ENCODE assay signal across 8 cellular contexts in genomic region chr19:2329162-2329505, GRCh38. TPM values are rescaled to one million over a fixed set of nuclear protein-coding genes. Genes with fewer than 3 reads are reported as not detected.
A peak's percentile ranks its signal among the peaks of the same experiment; 100 is the strongest.
DNase-seq lines count a peak whose midpoint lies in the region; ATAC-seq, FAIRE-seq and TF ChIP-seq lines count a peak whose summit lies in the region.

No MANE protein-coding gene starts in this region.

- H3K27me3 ChIP-seq in BLaER1, result no peaks in the 10 kb centered on the region
- no peaks in the 10 kb centered on the region for H3K27me3 ChIP-seq in ectodermal cell (ENCODE audit: control insufficient read depth, insufficient read depth, low read length, poor library complexity, severe bottlenecking)

- FAIRE-seq in frontal cortex (lab: Jason Lieb, UNC), result no peak

- H3K4me3 ChIP-seq in BLaER1 (peak overlapping the region; percentile 87), LNCaP clone FGC (ENCODE audit: low read depth, low read length) (peak overlapping the region; percentile 95), ectodermal cell (ENCODE audit: insufficient read depth, low read depth, low read length) (peak overlapping the region; percentile 97)

- H3K27ac ChIP-seq in BLaER1 (peak overlapping the region; percentile 95), ectodermal cell (ENCODE audit: insufficient read depth, low read depth, low read length, poor library complexity, severe bottlenecking) (peak overlapping the region; percentile 76)

- no peaks in the 10 kb centered on the region for H3K27me3 Mint-ChIP-seq in natural killer cell treated with Interleukin-12 subunit alpha and Interleukin-12 subunit beta and Interleukin-15 and Interleukin-18, amount 100 ng/mL, for 72 hours

- H3K4me2 ChIP-seq in BLaER1, result peak overlapping the region; percentile 97

- peaks cover 6% of the 10 kb centered on the region for H3K36me3 Mint-ChIP-seq in natural killer cell treated with Interleukin-12 subunit alpha and Interleukin-12 subunit beta and Interleukin-15 and Interleukin-18, amount 100 ng/mL, for 72 hours

- DNase-seq in LNCaP clone FGC (ENCODE audit: low read depth) (no peak), frontal cortex (ENCODE audit: low spot score in 2 of 2) (no peak), NCI-H2029 (lab: John Stamatoyannopoulos, UW) (no peak), MV-4-11 (lab: John Stamatoyannopoulos, UW) (no peak)
- DNase-seq in natural killer cell treated with Interleukin-12 subunit alpha and Interleukin-12 subunit beta and Interleukin-15 and Interleukin-18, amount 100 ng/mL, for 72 hours (ENCODE audit: low spot score), result no peak

- peak overlapping the region; percentile 88 to 92 for H3K27ac Mint-ChIP-seq in natural killer cell treated with Interleukin-12 subunit alpha and Interleukin-12 subunit beta and Interleukin-15 and Interleukin-18, amount 100 ng/mL, for 72 hours

- peaks cover 52% of the 10 kb centered on the region for H4K20me1 ChIP-seq in BLaER1

- H3K4me1 ChIP-seq in BLaER1, result peaks cover 83% of the 10 kb centered on the region
- H3K4me1 ChIP-seq in ectodermal cell (ENCODE audit: control insufficient read depth, insufficient read depth, low read length), result peaks cover 20% of the 10 kb centered on the region

- H3K9ac ChIP-seq in BLaER1, result peak overlapping the region; percentile 91

- peaks cover 33 to 42% of the 10 kb centered on the region in 2 donors for H3K4me1 Mint-ChIP-seq in natural killer cell treated with Interleukin-12 subunit alpha and Interleukin-12 subunit beta and Interleukin-15 and Interleukin-18, amount 100 ng/mL, for 72 hours (ENCODE audit: low read depth in 2 of 2)

- peak overlapping the region; percentile 91 for H3K4me3 Mint-ChIP-seq in natural killer cell treated with Interleukin-12 subunit alpha and Interleukin-12 subunit beta and Interleukin-15 and Interleukin-18, amount 100 ng/mL, for 72 hours

- no peak for ATAC-seq in natural killer cell treated with Interleukin-12 subunit alpha and Interleukin-12 subunit beta and Interleukin-15 and Interleukin-18, amount 100 ng/mL, for 72 hours
- ATAC-seq in HG03571 (IDR thresholded peaks at IDR 0.05; ENCODE audit: unreplicated experiment), result no peak

- WGBS in ectodermal cell, 2 experiments, result 16 to 17% methylated on average over 18 of the region's 18 CpGs

- no peaks in the 10 kb centered on the region for H3K9me3 Mint-ChIP-seq in natural killer cell treated with Interleukin-12 subunit alpha and Interleukin-12 subunit beta and Interleukin-15 and Interleukin-18, amount 100 ng/mL, for 72 hours

- H3K9me3 ChIP-seq in BLaER1 (no peaks in the 10 kb centered on the region), ectodermal cell (ENCODE audit: control insufficient read depth, low read length) (no peaks in the 10 kb centered on the region)

- TF ChIP-seq CTCF in LNCaP clone FGC (IDR thresholded peaks at IDR 0.05; ENCODE audit: control insufficient read depth, extremely low read depth, insufficient read depth), result no peak

- peaks cover 6% of the 10 kb centered on the region; the same call in 1 of the 2 replicates for H3K36me3 ChIP-seq in BLaER1
- no peaks in the 10 kb centered on the region for H3K36me3 ChIP-seq in ectodermal cell (ENCODE audit: control insufficient read depth, insufficient read depth, low read length)

RNA-seq across cellular contexts. Expression of gene SPPL2B, which starts 0.7 kb away (rescaled TPM):
- 98.5 TPM for polyA plus RNA-seq in ectodermal cell (2013, experiment 1 of 4)
- 93.4 TPM for polyA plus RNA-seq in ectodermal cell (2013, experiment 2 of 4)
- 62.9 TPM for polyA plus RNA-seq in ectodermal cell (2013, experiment 3 of 4)
- polyA plus RNA-seq in ectodermal cell (2013, experiment 4 of 4), result 68.9 TPM
- total RNA-seq in natural killer cell treated with Interleukin-12 subunit alpha and Interleukin-12 subunit beta and Interleukin-15 and Interleukin-18, amount 100 ng/mL, for 72 hours, result 10 to 100 TPM; 41.3 to 97.6 TPM
- total RNA-seq in frontal cortex, result 16.3 TPM

RNA-seq across cellular contexts. Expression of gene LSM7, which starts 0.7 kb away (rescaled TPM):
- polyA plus RNA-seq in ectodermal cell (2013, experiment 1 of 4), result 203 TPM
- 173 TPM for polyA plus RNA-seq in ectodermal cell (2013, experiment 2 of 4)
- polyA plus RNA-seq in ectodermal cell (2013, experiment 3 of 4), result 197 TPM
- 220 TPM for polyA plus RNA-seq in ectodermal cell (2013, experiment 4 of 4)
- 100 to 1,000 TPM; 111 to 154 TPM for total RNA-seq in natural killer cell treated with Interleukin-12 subunit alpha and Interleukin-12 subunit beta and Interleukin-15 and Interleukin-18, amount 100 ng/mL, for 72 hours
- total RNA-seq in frontal cortex, result 97.4 TPM

RNA-seq across cellular contexts. Expression of gene LINGO3, which starts 21.2 kb away (rescaled TPM):
- polyA plus RNA-seq in ectodermal cell (2013, experiment 1 of 4), result 0.46 TPM
- polyA plus RNA-seq in ectodermal cell (2013, experiment 2 of 4), result 0.87 TPM
- polyA plus RNA-seq in ectodermal cell (2013, experiment 3 of 4), result 1.2 TPM
- 1.2 TPM for polyA plus RNA-seq in ectodermal cell (2013, experiment 4 of 4)
- total RNA-seq in natural killer cell treated with Interleukin-12 subunit alpha and Interleukin-12 subunit beta and Interleukin-15 and Interleukin-18, amount 100 ng/mL, for 72 hours, result under 1 TPM; 0.20 to 0.21 TPM
- total RNA-seq in frontal cortex, result 0.82 TPM

RNA-seq across cellular contexts. Expression of gene TMPRSS9, which starts 30.9 kb away (rescaled TPM):
- 0.35 TPM for polyA plus RNA-seq in ectodermal cell (2013, experiment 1 of 4)
- 1.1 TPM for polyA plus RNA-seq in ectodermal cell (2013, experiment 2 of 4)
- 1.2 TPM for polyA plus RNA-seq in ectodermal cell (2013, experiment 3 of 4)
- 1.3 TPM for polyA plus RNA-seq in ectodermal cell (2013, experiment 4 of 4)
- total RNA-seq in natural killer cell treated with Interleukin-12 subunit alpha and Interleukin-12 subunit beta and Interleukin-15 and Interleukin-18, amount 100 ng/mL, for 72 hours, result not detected
- 0.41 TPM for total RNA-seq in frontal cortex

RNA-seq across cellular contexts. Expression of gene PEAK3, which starts 47.2 kb away (rescaled TPM):
- polyA plus RNA-seq in ectodermal cell (2013, experiment 1 of 4), result not detected
- not detected for polyA plus RNA-seq in ectodermal cell (2013, experiment 2 of 4)
- not detected for polyA plus RNA-seq in ectodermal cell (2013, experiment 3 of 4)
- not detected for polyA plus RNA-seq in ectodermal cell (2013, experiment 4 of 4)
- 1 to 10 TPM; 2.4 to 8.2 TPM for total RNA-seq in natural killer cell treated with Interleukin-12 subunit alpha and Interleukin-12 subunit beta and Interleukin-15 and Interleukin-18, amount 100 ng/mL, for 72 hours
- under 0.01 TPM for total RNA-seq in frontal cortex
